Comparison of ENCODE assay signal across 18 cellular contexts in the genomic region with DNA sequence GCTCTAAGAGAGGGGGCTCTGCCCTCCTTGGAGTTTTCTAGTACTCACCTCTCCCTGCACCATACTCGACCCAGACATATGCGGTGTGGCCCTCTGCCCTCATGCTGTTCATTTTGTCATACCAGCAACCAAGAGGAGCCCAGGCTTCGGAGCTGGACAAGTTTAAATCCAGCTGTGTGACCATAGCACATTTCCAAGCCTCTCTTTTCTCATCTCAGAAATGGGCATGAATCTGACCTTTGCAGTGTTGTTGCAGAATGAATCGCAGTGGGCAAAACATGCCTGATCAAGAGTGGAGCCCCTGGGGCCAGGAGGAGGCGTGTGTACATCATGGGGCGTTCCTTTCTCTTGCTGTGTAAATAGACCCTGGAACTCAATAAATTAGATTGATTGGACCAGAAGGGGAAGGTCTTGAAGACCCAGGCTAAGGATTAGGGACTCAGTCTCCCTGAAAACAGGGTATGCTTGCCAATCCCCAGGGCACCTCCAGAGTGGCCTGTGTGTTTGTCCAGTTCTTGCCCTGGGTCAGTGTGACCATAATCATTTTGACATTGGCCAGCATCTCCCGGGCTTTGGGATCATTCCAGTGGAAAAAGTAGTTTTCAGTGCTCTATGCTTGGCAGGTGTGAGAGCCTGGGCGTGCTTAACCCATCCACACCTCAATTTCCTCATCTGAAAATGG. TPM values are rescaled to one million over a fixed set of nuclear protein-coding genes. Genes with fewer than 3 reads are reported as not detected.
A peak's percentile ranks its signal among the peaks of the same experiment; 100 is the strongest.
DNase-seq lines count a peak whose midpoint lies in the region; ATAC-seq, FAIRE-seq and TF ChIP-seq lines count a peak whose summit lies in the region.
"Had no signal": no experiment of that assay in that cellular context is flagged by ENCODE, and none has a peak within 500 bp of the region (broad histone marks: within the 10 kb centered on the region; RNA-seq: fewer than 3 reads in every experiment).

No MANE protein-coding gene starts in this region.

- H3K79me2 ChIP-seq in HepG2 (ENCODE audit: insufficient read depth, low read length), result peaks cover 27% of the 10 kb centered on the region

- no peak for TF ChIP-seq POLR2A in HepG2 (IDR thresholded peaks at IDR 0.05; ENCODE audit: insufficient read depth in 1 of 2, low read depth in 2 of 2, low read length in 2 of 2)
- TF ChIP-seq POLR2A in vagina (IDR thresholded peaks at IDR 0.05), result no peak

- H3K4me2 ChIP-seq in HepG2 (ENCODE audit: low read depth, low read length), result no peak overlapping the region

- TF ChIP-seq RAD21 in HepG2 (CRISPR knock-in tag; IDR thresholded peaks at IDR 0.05), result no peak

- H3K27ac ChIP-seq in heart right ventricle (peak overlapping the region in 9 of 10 donors; percentile 19 to 97 (median 62)), VCaP (peak overlapping the region; percentile 5; the same call in 1 of the 2 replicates), HepG2 (ENCODE audit: extremely low read length, insufficient read depth, low read length) (peak overlapping the region; percentile 29), vagina (peak overlapping the region; percentile 74)
- H3K27ac ChIP-seq: parathyroid adenoma had no signal

- H3K9ac ChIP-seq in HepG2 (ENCODE audit: insufficient read depth, low read depth, low read length), result no peak overlapping the region
- H3K9ac ChIP-seq: parathyroid adenoma had no signal

- POLR2A ChIA-PET in HepG2 (lab: Yijun Ruan, JAX), result interaction anchor here (1.5 kb wide), 1 partner anchor 17 kb away, joined by 3 read pairs; no protein-coding TSS in a partner anchor

- TF ChIP-seq EP300 in HepG2 (IDR thresholded peaks at IDR 0.05; ENCODE audit: low read depth in 2 of 2, low read length in 2 of 2), result no peak
- TF ChIP-seq EP300 in HepG2 (CRISPR knock-in tag; IDR thresholded peaks at IDR 0.05; ENCODE audit: borderline replicate concordance), result no peak

- CTCF ChIA-PET in HepG2 (lab: Yijun Ruan, JAX; ENCODE audit: low intra/inter-chr PET ratio, low total read pairs), result interaction anchor here (1.1 kb wide), 1 partner anchor 68 kb away, joined by 3 read pairs; no protein-coding TSS in a partner anchor

- FAIRE-seq in HepG2 (lab: Jason Lieb, UNC), result no peak
- FAIRE-seq: D721Med, GM18507, GM19239 had no signal

- intact Hi-C loops in heart right ventricle (cut with DNase I) (no loop called here), Right ventricle myocardium superior (cut with DNase I) (no loop called here), HepG2 (cut with micrococcal nuclease; ENCODE audit: unreplicated experiment) (loop anchor here (5.0 kb wide), 1 partner anchor 36 kb away; no protein-coding TSS in a partner anchor), vagina (cut with DNase I) (no loop called here)

- DNase-seq in heart right ventricle (no peak), Right ventricle myocardium superior (no peak), HepG2 (ENCODE audit: low spot score) (no peak), vagina (ENCODE audit: extremely low spot score in 2 of 2) (no peak), NCI-H524 treated with DMSO at 0.1 percent for 48 hours (lab: John Stamatoyannopoulos, UW) (no peak), DMS53 treated with DMSO at 0.1 percent for 48 hours (lab: John Stamatoyannopoulos, UW; ENCODE audit: unreplicated experiment) (no peak), superior temporal gyrus (ENCODE audit: extremely low spot score) (no peak)
- DNase-seq: activated naive CD4-positive, alpha-beta T cell treated with anti-CD3 and anti-CD28 coated beads, Interleukin-2, amount 50 U/mL, for 16 hours; gastrocnemius medialis; immature natural killer cell; mucosa of descending colon; NCI-H2081 treated with DMSO at 0.1 percent for 48 hours; T-helper 1 cell had no signal

- TF ChIP-seq CTCF in heart right ventricle (IDR thresholded peaks at IDR 0.05), result no peak
- TF ChIP-seq CTCF in VCaP (conservative IDR thresholded peaks at IDR 0.05), result no peak
- TF ChIP-seq CTCF in HepG2 (CRISPR knock-in tag; IDR thresholded peaks at IDR 0.05), result no peak
- TF ChIP-seq CTCF in vagina (IDR thresholded peaks at IDR 0.05), result no peak

- H3K4me3 ChIP-seq in heart right ventricle (no peak overlapping the region), HepG2 (replicated peaks in 1 of 3; ENCODE audit: insufficient read depth in 1 of 3, low read depth in 2 of 3, low read length in 3 of 3) (no peak overlapping the region), vagina (no peak overlapping the region)
- H3K4me3 ChIP-seq: gastrocnemius medialis, mucosa of descending colon had no signal

- BruUV-seq in HepG2 (replicated peaks; lab: Mats Ljungman, UMichigan), result no TSS peak

- H3K9me3 ChIP-seq in heart right ventricle (no peaks in the 10 kb centered on the region), HepG2 (ENCODE audit: low read length) (no peaks in the 10 kb centered on the region), vagina (no peaks in the 10 kb centered on the region)
- H3K9me3 ChIP-seq: gastrocnemius medialis, mucosa of descending colon had no signal

- 80 to 83% methylated on average over 8 of the region's 8 CpGs for WGBS in heart right ventricle, 2 donors
- 88% methylated on average over 8 of the region's 8 CpGs for WGBS in HepG2 (ENCODE audit: low lambda C conversion rate)

- H3K4me1 ChIP-seq in heart right ventricle (peaks cover 26 to 100% (median 91%) of the 10 kb centered on the region in 9 donors), HepG2 (ENCODE audit: insufficient read depth, low read length) (peaks cover 77% of the 10 kb centered on the region), vagina (peaks cover 94% of the 10 kb centered on the region)

- H3K27me3 ChIP-seq in heart right ventricle (no peaks in the 10 kb centered on the region), HepG2 (ENCODE audit: control insufficient read depth in 1 of 2, insufficient read depth in 2 of 2, low read length in 2 of 2) (no peaks in the 10 kb centered on the region), vagina (no peaks in the 10 kb centered on the region)
- H3K27me3 ChIP-seq: gastrocnemius medialis had no signal

- H3K36me3 ChIP-seq in heart right ventricle (peaks cover 0 to 75% (median 19%) of the 10 kb centered on the region in 9 donors), HepG2 (replicated peaks in 1 of 2; ENCODE audit: control insufficient read depth in 1 of 2, insufficient read depth in 2 of 2, low read length in 2 of 2) (peaks cover 36 to 68% of the 10 kb centered on the region in 2 experiments), vagina (peaks cover 0 to 33% of the 10 kb centered on the region in 2 donors)
- H3K36me3 ChIP-seq: gastrocnemius medialis had no signal

- H4K20me1 ChIP-seq in HepG2 (ENCODE audit: insufficient read depth, low read length), result peaks cover 61% of the 10 kb centered on the region

- no peak for ATAC-seq in heart right ventricle
- ATAC-seq in Right ventricle myocardium superior (ENCODE audit: poor library complexity), result no peak
- no peak for ATAC-seq in HepG2
- ATAC-seq: gastrocnemius medialis had no signal

- H2AFZ ChIP-seq in HepG2 (ENCODE audit: low read length), result no peak overlapping the region
- H2AFZ ChIP-seq: parathyroid adenoma had no signal

- in situ Hi-C loops in HepG2 (cut with HindIII; ENCODE audit: extremely low pct_ligation_motif_present, low pct_unique_long_range_greater_than_20kb), result no loop called here

TF ChIP-seq in HepG2, 621 proteins besides CTCF, POLR2A, EP300 and RAD21:
- TF ChIP-seq ZNF629 (CRISPR knock-in tag; conservative IDR thresholded peaks at IDR 0.05) (peak; percentile 92), ZBTB38 (CRISPR knock-in tag; IDR thresholded peaks at IDR 0.05) (no peak)

RNA-seq across cellular contexts. Expression of a gene that starts 59.6 kb away (rescaled TPM):
- total RNA-seq in heart right ventricle (10 to 100 TPM; 40.4 to 61.5 (median 50.8) TPM), Right ventricle myocardium superior (44.8 TPM), HepG2 (2016; rRNA removed; fragmentation: Illumina TruSeq; extraction: Trizol) (5.3 and 11.0 TPM in 2 replicates), vagina (61.4 TPM)
- polyA plus RNA-seq in heart right ventricle (10 to 100 TPM; 24.2 to 26.8 TPM), HepG2 (2011; rRNA removed) (8.8 and 10.2 TPM in 2 replicates)
- 2.3 and 2.6 TPM in 2 replicates for total RNA-seq in HepG2 (2016; cell fraction: cytosol; rRNA removed; fragmentation: Illumina TruSeq; extraction: Trizol; ENCODE audit: low read depth)
- 5.2 and 10.5 TPM in 2 replicates for total RNA-seq in HepG2 (2016; cell fraction: insoluble cytoplasmic fraction; rRNA removed; fragmentation: Illumina TruSeq; extraction: Trizol)
- 7.0 and 7.7 TPM in 2 replicates for total RNA-seq in HepG2 (2016; cell fraction: membrane; rRNA removed; fragmentation: Illumina TruSeq; extraction: Trizol)
- total RNA-seq in HepG2 (2016; cell fraction: nucleus; rRNA removed; fragmentation: Illumina TruSeq; extraction: Trizol), result 9.9 and 13.1 TPM in 2 replicates
- polyA plus RNA-seq in HepG2 (2011; cell fraction: cytosol; rRNA removed), result 7.4 TPM in 2 replicates
- polyA plus RNA-seq in HepG2 (2011; cell fraction: nucleus; rRNA removed), result 42.1 and 46.0 TPM in 2 replicates
- polyA plus RNA-seq in HepG2 (2012), result 22.4 and 32.5 TPM in 2 replicates
- polyA plus RNA-seq in HepG2 (2016; cell fraction: cytosol; fragmentation: Illumina TruSeq; extraction: Trizol; ENCODE audit: low read depth), result 0.69 and 1.1 TPM in 2 replicates
- 16.0 and 20.6 TPM in 2 replicates for polyA plus RNA-seq in HepG2 (2016; cell fraction: insoluble cytoplasmic fraction; fragmentation: Illumina TruSeq; extraction: Trizol; ENCODE audit: low read depth)
- polyA plus RNA-seq in HepG2 (2016; cell fraction: membrane; fragmentation: Illumina TruSeq; extraction: Trizol; ENCODE audit: low read depth), result 2.4 and 3.8 TPM in 2 replicates
- 25.8 and 26.9 TPM in 2 replicates for polyA plus RNA-seq in HepG2 (2016; cell fraction: nucleus; fragmentation: Illumina TruSeq; extraction: Trizol; ENCODE audit: insufficient read depth, low read depth)
- polyA minus RNA-seq in HepG2 (2011; rRNA and poly(A)+ RNA removed; ENCODE audit: low replicate concordance), result 7.8 and 28.6 TPM in 2 replicates
- 19.5 and 20.1 TPM in 2 replicates for polyA minus RNA-seq in HepG2 (2011; cell fraction: cytosol; rRNA and poly(A)+ RNA removed)
- 27.4 and 29.2 TPM in 2 replicates for polyA minus RNA-seq in HepG2 (2011; cell fraction: nucleus; rRNA and poly(A)+ RNA removed)

Comparison
In these comparisons a context has a peak if more than half of its experiments do, and no peak if none do; other contexts are left out.
1. H3K27ac ChIP-seq: peak in every context shown above with its lines; median percentile 74 in vagina; 62 in heart right ventricle; 29 in HepG2; 5 in VCaP.